In genomic region chr16:72950669-72951068, GRCh38 we compare ENCODE assay signal across 1 cellular context.
TF ChIP-seq lines count a peak whose summit lies in the region.

No MANE protein-coding gene starts in this region.

TF ChIP-seq in HepG2, 621 proteins besides CTCF, POLR2A, EP300 and RAD21:
- TF ChIP-seq FOXO4 (CRISPR knock-in tag; conservative IDR thresholded peaks at IDR 0.05) = 0 out of 2 replicates have a peak, but pooled peaks have one; percentile 6
- TF ChIP-seq NRL (CRISPR knock-in tag; IDR thresholded peaks at IDR 0.05; ENCODE audit: borderline replicate concordance) = 0 out of 2 replicates have a peak, but pooled peaks have one; percentile 3
- no peak for TF ChIP-seq ZKSCAN5 (CRISPR knock-in tag; IDR thresholded peaks at IDR 0.05)
- TF ChIP-seq AGO2 (optimal IDR thresholded peaks at IDR 0.05; ENCODE audit: low read depth, low read length) = peak; percentile 76
- no peak for TF ChIP-seq ZNF224 (CRISPR knock-in tag; IDR thresholded peaks at IDR 0.05)
